12 cellular contexts compared by ENCODE assay signal in genomic region chr12:75666126-75666979, GRCh38.
A peak's percentile ranks its signal among the peaks of the same experiment; 100 is the strongest.
DNase-seq lines count a peak whose midpoint lies in the region; ATAC-seq, FAIRE-seq and TF ChIP-seq lines count a peak whose summit lies in the region.
"Had no signal": no experiment of that assay in that cellular context is flagged by ENCODE, and none has a peak within 500 bp of the region (broad histone marks: within the 10 kb centered on the region; RNA-seq: fewer than 3 reads in every experiment).

No MANE protein-coding gene starts in this region.

- H2AFZ ChIP-seq in astrocyte (ENCODE audit: low read depth, low read length), result peak overlapping the region; percentile 9

- peaks cover 33% of the 10 kb centered on the region for H3K4me1 Mint-ChIP-seq in astrocyte (ENCODE audit: low read depth, unreplicated experiment)
- no peaks in the 10 kb centered on the region for H3K4me1 Mint-ChIP-seq in stimulated activated memory B cell treated with anti-CD40 and anti-IgM and Interleukin-4, amounts not matched to agents 10 μg/mL and 1 μg/mL and 100 μg/mL, for 72 hours
- H3K4me1 Mint-ChIP-seq: activated CD8-positive, alpha-beta memory T cell treated with anti-CD3 and anti-CD28 coated beads, Interleukin-2, amount 10 ng/mL, durations not matched to agents 7 days and 5 days had no signal

- H3K4me2 ChIP-seq in astrocyte (ENCODE audit: low read length), result peak overlapping the region; percentile 66

- WGBS in stomach, 5 donors, result 28 to 59% (median 44%) methylated on average over 5 of the region's 5 CpGs

- H3K4me1 ChIP-seq in astrocyte (ENCODE audit: insufficient read depth, low read length) (peaks cover 41% of the 10 kb centered on the region), stomach (peaks cover 6 to 16% (median 10%) of the 10 kb centered on the region in 4 donors)
- H3K4me1 ChIP-seq: thyroid gland had no signal

- H3K36me3 ChIP-seq in H7 (replicated peaks; ENCODE audit: control insufficient read depth, insufficient read depth, low read length) (no peaks in the 10 kb centered on the region), astrocyte (ENCODE audit: insufficient read depth, low read length) (no peaks in the 10 kb centered on the region), stomach (no peaks in the 10 kb centered on the region)
- H3K36me3 ChIP-seq: thyroid gland had no signal

- H3K9me3 Mint-ChIP-seq in astrocyte (ENCODE audit: unreplicated experiment), result no peaks in the 10 kb centered on the region
- H3K9me3 Mint-ChIP-seq in stimulated activated memory B cell treated with anti-CD40 and anti-IgM and Interleukin-4, amounts not matched to agents 10 μg/mL and 1 μg/mL and 100 μg/mL, for 72 hours, result no peaks in the 10 kb centered on the region

- H3K27me3 ChIP-seq in H7 (ENCODE audit: control insufficient read depth, insufficient read depth, low read length) (no peaks in the 10 kb centered on the region), astrocyte (ENCODE audit: insufficient read depth, low read length) (no peaks in the 10 kb centered on the region), stomach (no peaks in the 10 kb centered on the region)
- H3K27me3 ChIP-seq: thyroid gland had no signal

- H3K4me3 ChIP-seq in H7 (ENCODE audit: insufficient read depth, low read depth, low read length) (no peak overlapping the region), astrocyte (ENCODE audit: insufficient read depth, low read depth, low read length) (peak overlapping the region; percentile 19), stomach (no peak overlapping the region)
- H3K4me3 ChIP-seq: thyroid gland had no signal

- no peaks in the 10 kb centered on the region for H3K36me3 Mint-ChIP-seq in astrocyte (ENCODE audit: low read depth, unreplicated experiment)
- H3K36me3 Mint-ChIP-seq in stimulated activated memory B cell treated with anti-CD40 and anti-IgM and Interleukin-4, amounts not matched to agents 10 μg/mL and 1 μg/mL and 100 μg/mL, for 72 hours, result no peaks in the 10 kb centered on the region
- H3K36me3 Mint-ChIP-seq: activated CD8-positive, alpha-beta memory T cell treated with anti-CD3 and anti-CD28 coated beads, Interleukin-2, amount 10 ng/mL, durations not matched to agents 7 days and 5 days had no signal

- intact Hi-C loops in stomach (cut with DNase I; ENCODE audit: low total_unique reads), result no loop called here

- DNase-seq in H7, result peak; percentile 3
- peak; percentile 86 for DNase-seq in astrocyte (ENCODE audit: low read depth)
- peak; percentile 46 for DNase-seq in kidney tubule cell (ENCODE audit: low spot score)
- DNase-seq in stomach, result no peak
- no peak for DNase-seq in NCI-H1930 (lab: John Stamatoyannopoulos, UW)
- DNase-seq: activated CD8-positive, alpha-beta memory T cell treated with anti-CD3 and anti-CD28 coated beads, Interleukin-2, amount 10 ng/mL, durations not matched to agents 7 days and 5 days; NCI-H146; thyroid gland had no signal

- no peaks in the 10 kb centered on the region for H3K27me3 Mint-ChIP-seq in astrocyte (ENCODE audit: low read depth, unreplicated experiment)
- no peaks in the 10 kb centered on the region for H3K27me3 Mint-ChIP-seq in stimulated activated memory B cell treated with anti-CD40 and anti-IgM and Interleukin-4, amounts not matched to agents 10 μg/mL and 1 μg/mL and 100 μg/mL, for 72 hours

- H3K27ac Mint-ChIP-seq in astrocyte (ENCODE audit: unreplicated experiment), result peak overlapping the region; percentile 96
- H3K27ac Mint-ChIP-seq in stimulated activated memory B cell treated with anti-CD40 and anti-IgM and Interleukin-4, amounts not matched to agents 10 μg/mL and 1 μg/mL and 100 μg/mL, for 72 hours, result no peak overlapping the region
- H3K27ac Mint-ChIP-seq: activated CD8-positive, alpha-beta memory T cell treated with anti-CD3 and anti-CD28 coated beads, Interleukin-2, amount 10 ng/mL, durations not matched to agents 7 days and 5 days had no signal

- H3K27ac ChIP-seq in astrocyte (ENCODE audit: low read depth, low read length) (peak overlapping the region; percentile 78), stomach (peak overlapping the region; percentile 21 to 79 (median 60))
- H3K27ac ChIP-seq: thyroid gland had no signal

- peak overlapping the region; percentile 54 for H3K9ac ChIP-seq in astrocyte (ENCODE audit: low read length)

- no peak for TF ChIP-seq EP300 in stomach (IDR thresholded peaks at IDR 0.05)

- H3K79me2 ChIP-seq in astrocyte (ENCODE audit: insufficient read depth, low read length), result no peaks in the 10 kb centered on the region

- H4K20me1 ChIP-seq in astrocyte (ENCODE audit: insufficient read depth, low read length), result no peaks in the 10 kb centered on the region

- H3K4me3 Mint-ChIP-seq in astrocyte (ENCODE audit: unreplicated experiment), result peak overlapping the region; percentile 15
- H3K4me3 Mint-ChIP-seq in stimulated activated memory B cell treated with anti-CD40 and anti-IgM and Interleukin-4, amounts not matched to agents 10 μg/mL and 1 μg/mL and 100 μg/mL, for 72 hours, result no peak overlapping the region
- H3K4me3 Mint-ChIP-seq: activated CD8-positive, alpha-beta memory T cell treated with anti-CD3 and anti-CD28 coated beads, Interleukin-2, amount 10 ng/mL, durations not matched to agents 7 days and 5 days had no signal

- no peak for TF ChIP-seq POLR2A in stomach (IDR thresholded peaks at IDR 0.05)

- no peak for TF ChIP-seq CTCF in astrocyte (IDR thresholded peaks at IDR 0.05; ENCODE audit: insufficient read depth, low read depth, low read length)
- TF ChIP-seq CTCF in stomach (IDR thresholded peaks at IDR 0.05), result no peak

- no peaks in the 10 kb centered on the region for H3K9me3 ChIP-seq in astrocyte (ENCODE audit: insufficient read depth, low read depth, low read length)
- no peaks in the 10 kb centered on the region for H3K9me3 ChIP-seq in stomach
- H3K9me3 ChIP-seq: thyroid gland had no signal

- no peak for FAIRE-seq in astrocyte (lab: Jason Lieb, UNC)
- FAIRE-seq: islet of Langerhans had no signal

- ATAC-seq in HG03139 (IDR thresholded peaks at IDR 0.05; ENCODE audit: unreplicated experiment), result no peak
- ATAC-seq in GM19467 (IDR thresholded peaks at IDR 0.05; ENCODE audit: unreplicated experiment), result no peak
- ATAC-seq in stimulated activated memory B cell treated with anti-CD40 and anti-IgM and Interleukin-4, amounts not matched to agents 10 μg/mL and 1 μg/mL and 100 μg/mL, for 72 hours, result no peak
- ATAC-seq: activated CD8-positive, alpha-beta memory T cell treated with anti-CD3 and anti-CD28 coated beads, Interleukin-2, amount 10 ng/mL, durations not matched to agents 7 days and 5 days had no signal

Comparison
In these comparisons a context has a peak if more than half of its experiments do, and no peak if none do; other contexts are left out.
1. DNase-seq: peak in H7 (single experiment), astrocyte (single experiment) and kidney tubule cell (single experiment); none in stomach (single experiment) and NCI-H1930 (0 of 2).